In genomic region chr4:188002346-188002745, GRCh38 we compare ENCODE assay signal across 22 cellular contexts. TPM values are rescaled to one million over a fixed set of nuclear protein-coding genes. Genes with fewer than 3 reads are reported as not detected.
DNase-seq lines count a peak whose midpoint lies in the region; ATAC-seq and TF ChIP-seq lines count a peak whose summit lies in the region.
"Had no signal": no experiment of that assay in that cellular context is flagged by ENCODE, and none has a peak within 500 bp of the region (broad histone marks: within the 10 kb centered on the region; RNA-seq: fewer than 3 reads in every experiment).

No MANE protein-coding gene starts in this region.

- intact Hi-C loops in PC-9 (cut with micrococcal nuclease; ENCODE audit: unreplicated experiment): no loop called here

- POLR2A ChIA-PET in PC-9 (lab: Charles Lee; ENCODE audit: unreplicated experiment): no interaction called here

- H3K4me3 Mint-ChIP-seq in HFFc6: no peak overlapping the region
- H3K4me3 Mint-ChIP-seq: IgD-negative memory B cell had no signal

- H2AFZ ChIP-seq in PC-9: no peak overlapping the region

- H3K36me3 ChIP-seq in PC-9 (ENCODE audit: low read depth): no peaks in the 10 kb centered on the region

- H3K27ac ChIP-seq in PC-9 (0 out of 2 replicates have a peak overlapping the region, but pooled peaks have one; percentile 12), epithelial cell of prostate (peak overlapping the region; percentile 43)

- no peaks in the 10 kb centered on the region for H3K79me2 ChIP-seq in PC-9 (ENCODE audit: low read depth)

- H3K9me2 ChIP-seq in PC-9 (ENCODE audit: insufficient read depth): no peaks in the 10 kb centered on the region
- H3K9me2 ChIP-seq: SK-N-SH had no signal

- TF ChIP-seq CTCF in HFFc6 (IDR thresholded peaks at IDR 0.05) (no peak), PC-9 (conservative IDR thresholded peaks at IDR 0.05) (no peak)

- H3K4me3 ChIP-seq in PC-9: no peak overlapping the region

- no peaks in the 10 kb centered on the region; the same call in 1 of the 2 replicates for H3K36me3 Mint-ChIP-seq in HFFc6 (ENCODE audit: low read depth)
- H3K36me3 Mint-ChIP-seq: IgD-negative memory B cell had no signal

- ATAC-seq in HG03039 (IDR thresholded peaks at IDR 0.05; ENCODE audit: unreplicated experiment): no peak
- ATAC-seq in HG02870 (IDR thresholded peaks at IDR 0.05; ENCODE audit: unreplicated experiment): no peak
- ATAC-seq: Right ventricle myocardium inferior had no signal

- CTCF ChIA-PET in PC-9 (lab: Charles Lee): no interaction called here

- no TSS peak for BruUV-seq in PC-9 (replicated peaks; lab: Mats Ljungman, UMichigan)

- peaks cover 16% of the 10 kb centered on the region for H3K4me1 ChIP-seq in PC-9 (replicated peaks; ENCODE audit: insufficient read depth)

- DNase-seq in HFFc6 (peak; percentile 5), PC-9 (peak in 1 of 2 experiments; percentile 83), epithelial cell of prostate (ENCODE audit: low read depth, low spot score) (no peak), NCI-H2029 treated with DMSO at 0.1 percent for 48 hours (lab: John Stamatoyannopoulos, UW) (no peak), islet precursor cell (no peak)
- DNase-seq: C1 segment of cervical spinal cord, DMS 273 treated with DMSO at 0.1 percent for 48 hours, GF-D8, GOT3, MV-4-11, NCI-H1417 treated with DMSO at 0.1 percent for 48 hours, NCI-H2029, NCI-H2171 treated with DMSO at 0.1 percent for 48 hours, NCI-H510A, NCI-H774, SK-N-SH, T-helper 1 cell had no signal

- peaks cover 10% of the 10 kb centered on the region for H3K4me1 Mint-ChIP-seq in HFFc6 (ENCODE audit: low read depth)

- H4K20me1 ChIP-seq in PC-9 (ENCODE audit: insufficient read depth): no peaks in the 10 kb centered on the region

- H3K9me3 Mint-ChIP-seq in HFFc6: peaks cover 19% of the 10 kb centered on the region

- no peaks in the 10 kb centered on the region for H3K9me3 ChIP-seq in PC-9 (ENCODE audit: insufficient read depth, low read depth)
- H3K9me3 ChIP-seq: SK-N-SH had no signal

- no peak overlapping the region for H3K27ac Mint-ChIP-seq in HFFc6
- H3K27ac Mint-ChIP-seq: IgD-negative memory B cell had no signal

- H3F3A ChIP-seq in PC-9 (ENCODE audit: insufficient read depth, low read depth): 0 out of 2 replicates have a peak, but pooled peaks cover 6% of the 10 kb centered on the region

- no peaks in the 10 kb centered on the region; the same call in 1 of the 2 replicates for H3K27me3 Mint-ChIP-seq in HFFc6 (ENCODE audit: insufficient read depth)
- H3K27me3 Mint-ChIP-seq: IgD-negative memory B cell had no signal

- no peaks in the 10 kb centered on the region for H3K27me3 ChIP-seq in PC-9 (ENCODE audit: insufficient read depth, low read depth)

- peak overlapping the region; percentile 40; the same call in 1 of the 2 replicates for H3K4me2 ChIP-seq in PC-9
- H3K4me2 ChIP-seq: SK-N-SH had no signal

RNA-seq across cellular contexts. Expression of gene ZFP42, which starts 6.8 kb away (rescaled TPM):
- not detected for total RNA-seq in HFFc6 (2021; fragmentation: NEBNext Ultra II Directional; extraction: Animal tissue kit (Norgen Biotek cat#: 25700))
- not detected in 2 replicates for total RNA-seq in PC-9 (2021)
- total RNA-seq: LHCN-M2, Right ventricle myocardium inferior had no signal
